16 cellular contexts compared by ENCODE assay signal in genomic region chr10:71368639-71369038, GRCh38. TPM values are rescaled to one million over a fixed set of nuclear protein-coding genes. Genes with fewer than 3 reads are reported as not detected.
DNase-seq lines count a peak whose midpoint lies in the region; FAIRE-seq and TF ChIP-seq lines count a peak whose summit lies in the region.
"Had no signal": no experiment of that assay in that cellular context is flagged by ENCODE, and none has a peak within 500 bp of the region (broad histone marks: within the 10 kb centered on the region; RNA-seq: fewer than 3 reads in every experiment).

No MANE protein-coding gene starts in this region.

- TF ChIP-seq POLR2A in GM12892 (IDR thresholded peaks at IDR 0.05; ENCODE audit: low read depth, low read length) (no peak), vagina (IDR thresholded peaks at IDR 0.05) (no peak)

- POLR2A ChIA-PET in OCI-LY7 (lab: Charles Lee) = no interaction called here
- POLR2A ChIA-PET in CD4-positive, alpha-beta memory T cell (lab: Charles Lee; ENCODE audit: partially characterized antibody) = interaction anchor here (2.6 kb wide), 1 partner anchor 9 kb away, joined by 8 read pairs; no protein-coding TSS in a partner anchor

- H3K27ac Mint-ChIP-seq in neural crest cell (ENCODE audit: unreplicated experiment) = no peak overlapping the region
- no peak overlapping the region for H3K27ac Mint-ChIP-seq in CD4-positive, alpha-beta memory T cell
- H3K27ac Mint-ChIP-seq: stimulated activated naive B cell treated with anti-CD40 and anti-IgM and Interleukin-4, amounts not matched to agents 10 μg/mL and 1 μg/mL and 100 μg/mL, for 72 hours had no signal

- peak overlapping the region; percentile 53; the same call in 1 of the 2 replicates for H2AFZ ChIP-seq in OCI-LY7 (ENCODE audit: low read length)
- H2AFZ ChIP-seq: parathyroid adenoma had no signal

- FAIRE-seq in GM12892 (lab: Jason Lieb, UNC) = peak; percentile 38

- H4K20me1 ChIP-seq in OCI-LY7 (ENCODE audit: insufficient read depth, low read length) = no peaks in the 10 kb centered on the region

- H3K27me3 Mint-ChIP-seq in neural crest cell (ENCODE audit: low read depth) = peaks cover 5% of the 10 kb centered on the region
- H3K27me3 Mint-ChIP-seq in CD4-positive, alpha-beta memory T cell = peaks cover 5 to 12% of the 10 kb centered on the region in 2 donors
- H3K27me3 Mint-ChIP-seq: stimulated activated naive B cell treated with anti-CD40 and anti-IgM and Interleukin-4, amounts not matched to agents 10 μg/mL and 1 μg/mL and 100 μg/mL, for 72 hours had no signal

- H3K4me1 ChIP-seq in OCI-LY7 (ENCODE audit: insufficient read depth, low read length, poor library complexity, severe bottlenecking) = peaks cover 33% of the 10 kb centered on the region
- H3K4me1 ChIP-seq in CD4-positive, alpha-beta memory T cell (ENCODE audit: insufficient read depth, low read length) = no peaks in the 10 kb centered on the region
- no peaks in the 10 kb centered on the region for H3K4me1 ChIP-seq in vagina
- H3K4me1 ChIP-seq: colonic mucosa, parathyroid adenoma, transverse colon had no signal

- BruUV-seq in OCI-LY7 (replicated peaks; lab: Mats Ljungman, UMichigan) = no TSS peak

- no peak overlapping the region for H3K4me2 ChIP-seq in OCI-LY7 (ENCODE audit: low read length)

- H3K9me3 ChIP-seq in OCI-LY7 (ENCODE audit: low read length) (no peaks in the 10 kb centered on the region), vagina (no peaks in the 10 kb centered on the region)
- H3K9me3 ChIP-seq in CD4-positive, alpha-beta memory T cell (ENCODE audit: control insufficient read depth in 1 of 2, low read length in 2 of 2) = no peaks in the 10 kb centered on the region
- H3K9me3 ChIP-seq: colonic mucosa, lower lobe of right lung, transverse colon had no signal

- H3K4me3 ChIP-seq in OCI-LY7 (ENCODE audit: low read depth, low read length, poor library complexity, severe bottlenecking) = no peak overlapping the region
- no peak overlapping the region for H3K4me3 ChIP-seq in CD4-positive, alpha-beta memory T cell (ENCODE audit: low read length in 2 of 2)
- H3K4me3 ChIP-seq in vagina = no peak overlapping the region
- H3K4me3 ChIP-seq: colonic mucosa, lower lobe of right lung, transverse colon had no signal

- no peaks in the 10 kb centered on the region for H3K9me3 Mint-ChIP-seq in neural crest cell
- no peaks in the 10 kb centered on the region for H3K9me3 Mint-ChIP-seq in CD4-positive, alpha-beta memory T cell
- H3K9me3 Mint-ChIP-seq: stimulated activated naive B cell treated with anti-CD40 and anti-IgM and Interleukin-4, amounts not matched to agents 10 μg/mL and 1 μg/mL and 100 μg/mL, for 72 hours had no signal

- intact Hi-C loops in OCI-LY7 (cut with micrococcal nuclease; ENCODE audit: unreplicated experiment) (no loop called here), vagina (cut with DNase I) (no loop called here)
- intact Hi-C loops in CD4-positive, alpha-beta memory T cell (cut with micrococcal nuclease) = no loop called here

- no peaks in the 10 kb centered on the region for H3K36me3 Mint-ChIP-seq in neural crest cell (ENCODE audit: low read depth)
- peaks cover 4 to 7% of the 10 kb centered on the region in 2 donors for H3K36me3 Mint-ChIP-seq in CD4-positive, alpha-beta memory T cell

- no peaks in the 10 kb centered on the region for H3K9me2 ChIP-seq in OCI-LY7 (ENCODE audit: insufficient read depth, low read length)

- CTCF ChIA-PET in OCI-LY7 (lab: Charles Lee; ENCODE audit: unreplicated experiment) = no interaction called here
- CTCF ChIA-PET in CD4-positive, alpha-beta memory T cell (lab: Charles Lee; ENCODE audit: partially characterized antibody) = no interaction called here

- peak; percentile 69 for TF ChIP-seq CTCF in OCI-LY7 (conservative IDR thresholded peaks at IDR 0.05; ENCODE audit: low read length)
- peak; percentile 16 for TF ChIP-seq CTCF in neural crest cell (conservative IDR thresholded peaks at IDR 0.05)
- no peak for TF ChIP-seq CTCF in vagina (IDR thresholded peaks at IDR 0.05)

- DNase-seq in NCI-H2196 treated with DMSO at 0.1 percent for 48 hours (lab: John Stamatoyannopoulos, UW; ENCODE audit: unreplicated experiment) = peak; percentile 2
- DNase-seq in NCI-H2196 (lab: John Stamatoyannopoulos, UW; ENCODE audit: unreplicated experiment) = no peak
- no peak for DNase-seq in GM12892 (ENCODE audit: insufficient read length)
- peak; percentile 58 for DNase-seq in OCI-LY7 (ENCODE audit: low spot score)
- DNase-seq in neural crest cell (ENCODE audit: low read depth, low spot score) = no peak
- DNase-seq in CD4-positive, alpha-beta memory T cell = no peak
- DNase-seq in stimulated activated CD4-positive, alpha-beta T cell treated with anti-CD3 and anti-CD28 coated beads, Interleukin-4, amount 100 ng/mL, for 1 hour = no peak
- DNase-seq in vagina (ENCODE audit: extremely low spot score in 2 of 2) = no peak
- DNase-seq: activated effector memory CD4-positive, alpha-beta T cell treated with anti-CD3 and anti-CD28 coated beads, Interleukin-2, amount 50 U/mL, for 16 hours; amygdala; colonic mucosa; lower lobe of right lung; stimulated activated naive B cell treated with anti-CD40 and anti-IgM and Interleukin-4, amounts not matched to agents 10 μg/mL and 1 μg/mL and 100 μg/mL, for 72 hours; transverse colon had no signal

- no peak overlapping the region for H3K4me3 Mint-ChIP-seq in neural crest cell
- no peak overlapping the region for H3K4me3 Mint-ChIP-seq in CD4-positive, alpha-beta memory T cell
- H3K4me3 Mint-ChIP-seq: stimulated activated naive B cell treated with anti-CD40 and anti-IgM and Interleukin-4, amounts not matched to agents 10 μg/mL and 1 μg/mL and 100 μg/mL, for 72 hours had no signal

- H3K4me1 Mint-ChIP-seq in neural crest cell = peaks cover 5% of the 10 kb centered on the region
- no peaks in the 10 kb centered on the region for H3K4me1 Mint-ChIP-seq in CD4-positive, alpha-beta memory T cell

- H3K36me3 ChIP-seq in OCI-LY7 (ENCODE audit: insufficient read depth, low read length) (no peaks in the 10 kb centered on the region), vagina (no peaks in the 10 kb centered on the region)
- no peaks in the 10 kb centered on the region for H3K36me3 ChIP-seq in CD4-positive, alpha-beta memory T cell (ENCODE audit: insufficient read depth, low read length)
- H3K36me3 ChIP-seq: colonic mucosa, lower lobe of right lung, transverse colon had no signal

- no peaks in the 10 kb centered on the region for H3K27me3 ChIP-seq in CD4-positive, alpha-beta memory T cell (ENCODE audit: insufficient read depth, low read length)
- H3K27me3 ChIP-seq in vagina = no peaks in the 10 kb centered on the region
- H3K27me3 ChIP-seq: colonic mucosa, transverse colon had no signal

- H3K27ac ChIP-seq in OCI-LY7 (ENCODE audit: low read depth, low read length, poor library complexity, severe bottlenecking) (no peak overlapping the region), vagina (no peak overlapping the region)
- no peak overlapping the region for H3K27ac ChIP-seq in CD4-positive, alpha-beta memory T cell (ENCODE audit: low read depth, low read length)
- H3K27ac ChIP-seq: colonic mucosa, lower lobe of right lung, parathyroid adenoma, transverse colon had no signal

- H3K79me2 ChIP-seq in OCI-LY7 (ENCODE audit: insufficient read depth, low read depth, low read length) = no peaks in the 10 kb centered on the region
- H3K79me2 ChIP-seq: parathyroid adenoma had no signal

RNA-seq across cellular contexts. Expression of gene CDH23, which starts 28.1 kb away (rescaled TPM):
- polyA plus RNA-seq in GM12892 (2012; ENCODE audit: missing spikeins) = 0.23 TPM
- 0.33 and 0.92 TPM in 2 replicates for total RNA-seq in OCI-LY7 (2014; rRNA removed; shearing (Covaris generic))
- total RNA-seq in OCI-LY7 (2022) = 8.1 and 9.9 TPM in 2 replicates
- 2.0 and 2.6 TPM in 2 replicates for total RNA-seq in neural crest cell
- 1 to 10 TPM; 5.2 to 5.4 TPM for total RNA-seq in CD4-positive, alpha-beta memory T cell
- polyA plus RNA-seq in CD4-positive, alpha-beta memory T cell = 1 to 10 TPM; 1.8 to 2.0 TPM
- 10.3 TPM for total RNA-seq in vagina
- total RNA-seq: M059J had no signal

RNA-seq across cellular contexts. Expression of gene SLC29A3, which starts 49.6 kb away (rescaled TPM):
- polyA plus RNA-seq in GM12892 (2012; ENCODE audit: missing spikeins) = 1.3 TPM
- 1.4 and 1.7 TPM in 2 replicates for total RNA-seq in OCI-LY7 (2014; rRNA removed; shearing (Covaris generic))
- total RNA-seq in OCI-LY7 (2022) = 7.3 and 8.2 TPM in 2 replicates
- total RNA-seq in neural crest cell = 5.3 and 6.0 TPM in 2 replicates
- total RNA-seq in CD4-positive, alpha-beta memory T cell = 1 to 10 TPM; 7.0 to 9.1 TPM
- 1 to 10 TPM; 8.0 to 8.5 TPM for polyA plus RNA-seq in CD4-positive, alpha-beta memory T cell
- total RNA-seq in vagina = 7.6 TPM

Comparison
In these comparisons a context has a peak if more than half of its experiments do, and no peak if none do; other contexts are left out.
1. DNase-seq: peak in NCI-H2196 treated with DMSO at 0.1 percent for 48 hours (single experiment) and OCI-LY7 (single experiment); none in NCI-H2196 (single experiment), GM12892 (single experiment), neural crest cell (single experiment), CD4-positive, alpha-beta memory T cell (0 of 5), stimulated activated CD4-positive, alpha-beta T cell treated with anti-CD3 and anti-CD28 coated beads, Interleukin-4, amount 100 ng/mL, for 1 hour (single experiment) and vagina (0 of 2).
2. CTCF ChIP-seq: peak in OCI-LY7 (single experiment) and neural crest cell (single experiment); none in vagina (0 of 3).